Comparison of ENCODE assay signal across 8 cellular contexts in genomic region chr6:144036064-144036873, GRCh38. TPM values are rescaled to one million over a fixed set of nuclear protein-coding genes. Genes with fewer than 3 reads are reported as not detected.
DNase-seq lines count a peak whose midpoint lies in the region; ATAC-seq and TF ChIP-seq lines count a peak whose summit lies in the region.
"Had no signal": no experiment of that assay in that cellular context is flagged by ENCODE, and none has a peak within 500 bp of the region (broad histone marks: within the 10 kb centered on the region; RNA-seq: fewer than 3 reads in every experiment).

No MANE protein-coding gene starts in this region.

- H3K9me3 Mint-ChIP-seq in natural killer cell treated with Interleukin-12 subunit alpha and Interleukin-12 subunit beta and Interleukin-15 and Interleukin-18, amount 100 ng/mL, for 72 hours, result no peaks in the 10 kb centered on the region

- POLR2A ChIA-PET in HEK293 (lab: Yijun Ruan, JAX), result no interaction called here

- CTCF ChIA-PET in HEK293 (lab: Yijun Ruan, JAX), result interaction anchor here (0.6 kb wide), 1 partner anchor 106 kb away, joined by 3 read pairs; no protein-coding TSS in a partner anchor

- no peaks in the 10 kb centered on the region for H3K36me3 Mint-ChIP-seq in natural killer cell treated with Interleukin-12 subunit alpha and Interleukin-12 subunit beta and Interleukin-15 and Interleukin-18, amount 100 ng/mL, for 72 hours

- H3K36me3 ChIP-seq in HEK293 (ENCODE audit: control insufficient read depth in 2 of 2, insufficient read depth in 1 of 2, low read length in 2 of 2), result no peaks in the 10 kb centered on the region

- no peak for TF ChIP-seq POLR2A in erythroblast (IDR thresholded peaks at IDR 0.05; ENCODE audit: low read length)

- peak; percentile 71 for ATAC-seq in GM18498 (IDR thresholded peaks at IDR 0.05; ENCODE audit: unreplicated experiment)
- peak; percentile 75 to 79 for ATAC-seq in natural killer cell treated with Interleukin-12 subunit alpha and Interleukin-12 subunit beta and Interleukin-15 and Interleukin-18, amount 100 ng/mL, for 72 hours

- TF ChIP-seq CTCF in HEK293 (tag by site-specific recombination; IDR thresholded peaks at IDR 0.05), result no peak

- H3K4me1 Mint-ChIP-seq in natural killer cell treated with Interleukin-12 subunit alpha and Interleukin-12 subunit beta and Interleukin-15 and Interleukin-18, amount 100 ng/mL, for 72 hours (ENCODE audit: low read depth in 2 of 2), result peaks cover 14 to 20% of the 10 kb centered on the region in 2 donors

- no peaks in the 10 kb centered on the region for H3K27me3 Mint-ChIP-seq in natural killer cell treated with Interleukin-12 subunit alpha and Interleukin-12 subunit beta and Interleukin-15 and Interleukin-18, amount 100 ng/mL, for 72 hours

- H3K27ac ChIP-seq in HEK293 (ENCODE audit: extremely low read depth, low read depth, low read length), result no peak overlapping the region
- H3K27ac ChIP-seq: VCaP had no signal

- no peak overlapping the region for H3K4me3 ChIP-seq in HEK293 (ENCODE audit: low read depth, low read length)

- no peaks in the 10 kb centered on the region for H3K9me3 ChIP-seq in HEK293 (ENCODE audit: control insufficient read depth, insufficient read depth, low read depth, low read length)

- H3K4me3 Mint-ChIP-seq in natural killer cell treated with Interleukin-12 subunit alpha and Interleukin-12 subunit beta and Interleukin-15 and Interleukin-18, amount 100 ng/mL, for 72 hours, result peak overlapping the region; percentile 89

- DNase-seq in OCI-M1 (lab: John Stamatoyannopoulos, UW) (peak; percentile 54), erythroblast (lab: John Stamatoyannopoulos, UW) (peak; percentile 39 to 61), NCI-H774 (lab: John Stamatoyannopoulos, UW) (no peak), NCI-H1105 (lab: John Stamatoyannopoulos, UW) (no peak)
- DNase-seq in natural killer cell treated with Interleukin-12 subunit alpha and Interleukin-12 subunit beta and Interleukin-15 and Interleukin-18, amount 100 ng/mL, for 72 hours (ENCODE audit: low spot score), result peak; percentile 62

- H3K27ac Mint-ChIP-seq in natural killer cell treated with Interleukin-12 subunit alpha and Interleukin-12 subunit beta and Interleukin-15 and Interleukin-18, amount 100 ng/mL, for 72 hours, result peak overlapping the region; percentile 61 to 90

- H3K4me1 ChIP-seq in HEK293 (ENCODE audit: control insufficient read depth, insufficient read depth, low read length), result no peaks in the 10 kb centered on the region

TF ChIP-seq in HEK293, 187 proteins besides CTCF, POLR2A, EP300 and RAD21:
- no peak for TF ChIP-seq ZBTB11 (tag by site-specific recombination; conservative IDR thresholded peaks at IDR 0.05; ENCODE audit: low read depth)
- TF ChIP-seq ZNF629 (tag by site-specific recombination; IDR thresholded peaks at IDR 0.05), result no peak
- peak; percentile 58; the same call in 1 of the 2 replicates for TF ChIP-seq TRIM28 (IDR thresholded peaks at IDR 0.05; ENCODE audit: borderline replicate concordance, low read length)

RNA-seq across cellular contexts. Expression of gene PLAGL1, which starts 28.2 kb away (rescaled TPM):
- total RNA-seq in natural killer cell treated with Interleukin-12 subunit alpha and Interleukin-12 subunit beta and Interleukin-15 and Interleukin-18, amount 100 ng/mL, for 72 hours, result 10 to 100 TPM in 1 of 2 donors, 1 to 10 TPM in 1; 6.1 to 18.3 TPM

RNA-seq across cellular contexts. Expression of gene SF3B5, which starts 59.1 kb away (rescaled TPM):
- 100 to 1,000 TPM; 181 to 201 TPM for total RNA-seq in natural killer cell treated with Interleukin-12 subunit alpha and Interleukin-12 subunit beta and Interleukin-15 and Interleukin-18, amount 100 ng/mL, for 72 hours

Comparison
In these comparisons a context has a peak if more than half of its experiments do, and no peak if none do; other contexts are left out.
1. DNase-seq: peak in OCI-M1 (single experiment), erythroblast (2 of 2) and natural killer cell treated with Interleukin-12 subunit alpha and Interleukin-12 subunit beta and Interleukin-15 and Interleukin-18, amount 100 ng/mL, for 72 hours (single experiment); none in NCI-H774 (single experiment) and NCI-H1105 (single experiment).